13 cellular contexts compared by ENCODE assay signal in genomic region chr10:58666024-58666423, GRCh38.
DNase-seq lines count a peak whose midpoint lies in the region; ATAC-seq and TF ChIP-seq lines count a peak whose summit lies in the region.
"Had no signal": no experiment of that assay in that cellular context is flagged by ENCODE, and none has a peak within 500 bp of the region (broad histone marks: within the 10 kb centered on the region; RNA-seq: fewer than 3 reads in every experiment).

No MANE protein-coding gene starts in this region.

- H3K4me1 ChIP-seq in gastroesophageal sphincter (peaks cover 0 to 23% (median 0%) of the 10 kb centered on the region in 3 donors), skeletal muscle satellite cell (ENCODE audit: control insufficient read depth, insufficient read depth, low read length) (peaks cover 33% of the 10 kb centered on the region)

- H3K36me3 ChIP-seq in gastroesophageal sphincter (no peaks in the 10 kb centered on the region), skeletal muscle satellite cell (ENCODE audit: insufficient read depth, low read length) (no peaks in the 10 kb centered on the region)
- H3K36me3 ChIP-seq: tibial nerve had no signal

- TF ChIP-seq POLR2A in gastroesophageal sphincter (IDR thresholded peaks at IDR 0.05): no peak

- no peaks in the 10 kb centered on the region for H3K36me3 Mint-ChIP-seq in activated CD8-positive, alpha-beta T cell treated with anti-CD3 and anti-CD28 coated beads for 36 hours (ENCODE audit: low read depth)
- no peaks in the 10 kb centered on the region for H3K36me3 Mint-ChIP-seq in activated CD4-positive, alpha-beta T cell treated with anti-CD3 and anti-CD28 coated beads, Interleukin-2, amount 10 ng/mL, durations not matched to agents 7 days and 5 days (ENCODE audit: low read depth)
- no peaks in the 10 kb centered on the region for H3K36me3 Mint-ChIP-seq in glutamatergic neuron (ENCODE audit: unreplicated experiment)

- TF ChIP-seq EP300 in gastroesophageal sphincter (IDR thresholded peaks at IDR 0.05): no peak

- H3K27me3 ChIP-seq in gastroesophageal sphincter (no peaks in the 10 kb centered on the region), skeletal muscle satellite cell (ENCODE audit: control insufficient read depth, insufficient read depth, low read length) (no peaks in the 10 kb centered on the region)
- H3K27me3 ChIP-seq: tibial nerve had no signal

- POLR2A ChIA-PET in activated CD8-positive, alpha-beta T cell treated with anti-CD3 and anti-CD28 coated beads for 36 hours (lab: Charles Lee): no interaction called here
- POLR2A ChIA-PET in activated CD4-positive, alpha-beta T cell treated with anti-CD3 and anti-CD28 coated beads, Interleukin-2, amount 10 ng/mL, durations not matched to agents 7 days and 5 days (lab: Charles Lee): no interaction called here

- peak; percentile 22 for DNase-seq in activated CD8-positive, alpha-beta T cell treated with anti-CD3 and anti-CD28 coated beads for 36 hours
- DNase-seq in activated CD4-positive, alpha-beta T cell treated with anti-CD3 and anti-CD28 coated beads, Interleukin-2, amount 10 ng/mL, durations not matched to agents 7 days and 5 days: no peak
- DNase-seq in UCSD-AML1 (lab: John Stamatoyannopoulos, UW; ENCODE audit: unreplicated experiment) (no peak), glutamatergic neuron (no peak)
- no peak for DNase-seq in activated CD8-positive, alpha-beta memory T cell treated with anti-CD3 and anti-CD28 coated beads for 24 hours
- DNase-seq: activated CD4-positive, alpha-beta memory T cell treated with anti-CD3 and anti-CD28 coated beads, Interleukin-2, amount 10 ng/mL, durations not matched to agents 7 days and 5 days; NCI-H1048 had no signal

- TF ChIP-seq CTCF in activated CD8-positive, alpha-beta T cell treated with anti-CD3 and anti-CD28 coated beads for 36 hours (IDR thresholded peaks at IDR 0.05): no peak
- TF ChIP-seq CTCF in gastroesophageal sphincter (IDR thresholded peaks at IDR 0.05) (no peak), glutamatergic neuron (IDR thresholded peaks at IDR 0.05; ENCODE audit: partially characterized antibody, unreplicated experiment) (no peak)

- ATAC-seq in GM19351 (IDR thresholded peaks at IDR 0.05; ENCODE audit: unreplicated experiment): peak; percentile 73
- ATAC-seq in activated CD8-positive, alpha-beta T cell treated with anti-CD3 and anti-CD28 coated beads for 36 hours: peak; percentile 85
- no peak for ATAC-seq in gastroesophageal sphincter
- ATAC-seq: Panc1 had no signal

- no peaks in the 10 kb centered on the region for H3K27me3 Mint-ChIP-seq in activated CD8-positive, alpha-beta T cell treated with anti-CD3 and anti-CD28 coated beads for 36 hours
- no peaks in the 10 kb centered on the region for H3K27me3 Mint-ChIP-seq in activated CD4-positive, alpha-beta T cell treated with anti-CD3 and anti-CD28 coated beads, Interleukin-2, amount 10 ng/mL, durations not matched to agents 7 days and 5 days
- H3K27me3 Mint-ChIP-seq in glutamatergic neuron (ENCODE audit: unreplicated experiment): peaks cover 2% of the 10 kb centered on the region
- H3K27me3 Mint-ChIP-seq: activated CD4-positive, alpha-beta memory T cell treated with anti-CD3 and anti-CD28 coated beads, Interleukin-2, amount 10 ng/mL, durations not matched to agents 7 days and 5 days; dendritic cell treated with granulocyte-macrophage colony-stimulating factor and Interleukin-4, amounts not matched to agents 40 ng/mL and 50 ng/mL, for 4 days had no signal

- peak overlapping the region; percentile 77 for H3K4me2 ChIP-seq in skeletal muscle satellite cell (ENCODE audit: low read length)

- H3K27ac ChIP-seq in gastroesophageal sphincter: peak overlapping the region; percentile 15 to 61 (median 49)

- peaks cover 13% of the 10 kb centered on the region for H3K4me1 Mint-ChIP-seq in activated CD8-positive, alpha-beta T cell treated with anti-CD3 and anti-CD28 coated beads for 36 hours (ENCODE audit: low read depth)
- H3K4me1 Mint-ChIP-seq in activated CD4-positive, alpha-beta T cell treated with anti-CD3 and anti-CD28 coated beads, Interleukin-2, amount 10 ng/mL, durations not matched to agents 7 days and 5 days: peaks cover 3% of the 10 kb centered on the region
- H3K4me1 Mint-ChIP-seq in glutamatergic neuron (ENCODE audit: low read depth, unreplicated experiment): no peaks in the 10 kb centered on the region

- H3K4me3 ChIP-seq in gastroesophageal sphincter (peak overlapping the region; percentile 19 to 21), skeletal muscle satellite cell (ENCODE audit: low read length) (peak overlapping the region; percentile 44)

- no peak overlapping the region for H3K27ac Mint-ChIP-seq in activated CD8-positive, alpha-beta T cell treated with anti-CD3 and anti-CD28 coated beads for 36 hours
- no peak overlapping the region for H3K27ac Mint-ChIP-seq in activated CD4-positive, alpha-beta T cell treated with anti-CD3 and anti-CD28 coated beads, Interleukin-2, amount 10 ng/mL, durations not matched to agents 7 days and 5 days
- no peak overlapping the region for H3K27ac Mint-ChIP-seq in glutamatergic neuron (ENCODE audit: unreplicated experiment)
- H3K27ac Mint-ChIP-seq: activated CD4-positive, alpha-beta memory T cell treated with anti-CD3 and anti-CD28 coated beads, Interleukin-2, amount 10 ng/mL, durations not matched to agents 7 days and 5 days; dendritic cell treated with granulocyte-macrophage colony-stimulating factor and Interleukin-4, amounts not matched to agents 40 ng/mL and 50 ng/mL, for 4 days had no signal

- intact Hi-C loops in activated CD8-positive, alpha-beta T cell treated with anti-CD3 and anti-CD28 coated beads for 36 hours (cut with micrococcal nuclease): no loop called here

- H3K9me3 Mint-ChIP-seq in activated CD8-positive, alpha-beta T cell treated with anti-CD3 and anti-CD28 coated beads for 36 hours: peaks cover 17% of the 10 kb centered on the region
- H3K9me3 Mint-ChIP-seq in activated CD4-positive, alpha-beta T cell treated with anti-CD3 and anti-CD28 coated beads, Interleukin-2, amount 10 ng/mL, durations not matched to agents 7 days and 5 days: peaks cover 7% of the 10 kb centered on the region
- H3K9me3 Mint-ChIP-seq in glutamatergic neuron (ENCODE audit: unreplicated experiment): peaks cover 2% of the 10 kb centered on the region

- peak overlapping the region; percentile 19 for H3K4me3 Mint-ChIP-seq in activated CD8-positive, alpha-beta T cell treated with anti-CD3 and anti-CD28 coated beads for 36 hours
- no peak overlapping the region for H3K4me3 Mint-ChIP-seq in activated CD4-positive, alpha-beta T cell treated with anti-CD3 and anti-CD28 coated beads, Interleukin-2, amount 10 ng/mL, durations not matched to agents 7 days and 5 days
- no peak overlapping the region for H3K4me3 Mint-ChIP-seq in glutamatergic neuron (ENCODE audit: unreplicated experiment)
- H3K4me3 Mint-ChIP-seq: activated CD4-positive, alpha-beta memory T cell treated with anti-CD3 and anti-CD28 coated beads, Interleukin-2, amount 10 ng/mL, durations not matched to agents 7 days and 5 days; dendritic cell treated with granulocyte-macrophage colony-stimulating factor and Interleukin-4, amounts not matched to agents 40 ng/mL and 50 ng/mL, for 4 days had no signal

- H3K9me3 ChIP-seq in gastroesophageal sphincter: peaks cover 0 to 17% (median 0%) of the 10 kb centered on the region in 3 donors
- H3K9me3 ChIP-seq in skeletal muscle satellite cell (replicated peaks; ENCODE audit: low read length): peaks cover 6% of the 10 kb centered on the region

- H3K9ac ChIP-seq in skeletal muscle satellite cell (ENCODE audit: low read depth, low read length): peak overlapping the region; percentile 61

- 32 to 38% methylated on average over 2 to 3 of the region's 3 CpGs for WGBS in gastroesophageal sphincter (ENCODE audit: low coverage in 1 of 2), 2 donors

- CTCF ChIA-PET in activated CD8-positive, alpha-beta T cell treated with anti-CD3 and anti-CD28 coated beads for 36 hours (lab: Charles Lee): no interaction called here
- CTCF ChIA-PET in activated CD4-positive, alpha-beta T cell treated with anti-CD3 and anti-CD28 coated beads, Interleukin-2, amount 10 ng/mL, durations not matched to agents 7 days and 5 days (lab: Charles Lee): no interaction called here
